21 cellular contexts compared by ENCODE assay signal in the genomic region with DNA sequence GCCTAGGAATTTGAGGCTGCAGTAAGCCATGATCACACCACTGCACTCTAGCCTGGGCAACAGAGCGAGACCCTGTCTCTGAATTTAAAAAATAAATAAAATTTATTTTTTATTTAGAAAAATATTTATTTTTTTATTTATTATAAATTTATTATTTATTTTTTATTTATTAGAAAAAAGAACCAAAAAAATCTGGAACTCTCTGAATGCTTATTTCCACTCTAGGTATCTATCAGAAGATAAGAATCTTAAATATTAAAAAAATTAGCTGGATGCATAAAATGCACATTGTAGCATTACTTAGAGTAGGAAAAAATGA.
"Had no signal": no experiment of that assay in that cellular context is flagged by ENCODE, and none has a peak within 500 bp of the region (broad histone marks: within the 10 kb centered on the region; RNA-seq: fewer than 3 reads in every experiment).

No MANE protein-coding gene starts in this region.

- H3K36me3 ChIP-seq: neural progenitor cell, neutrophil, thoracic aorta, upper lobe of right lung had no signal

- H3K27ac ChIP-seq: left ventricle myocardium inferior, neural progenitor cell, neutrophil, skin epidermis, spleen, suprapubic skin, upper lobe of right lung had no signal

- H3K9me3 ChIP-seq: left ventricle myocardium inferior, neutrophil, spleen, suprapubic skin, thoracic aorta, tibial artery, upper lobe of right lung had no signal

- H3K4me3 ChIP-seq: left ventricle myocardium inferior, lung, neural progenitor cell, skin epidermis, spleen, suprapubic skin, tibial artery, upper lobe of right lung had no signal

- FAIRE-seq: islet of Langerhans, urothelium cell line had no signal

- H3K27me3 ChIP-seq: neural progenitor cell, neutrophil, spleen, suprapubic skin, tibial artery, upper lobe of right lung had no signal

- DNase-seq: hypothalamus; immature natural killer cell; left ventricle myocardium inferior; naive B cell; natural killer cell; nephron progenitor cell; occipital lobe; right cardiac atrium; spleen; stimulated activated CD4-positive, alpha-beta T cell treated with anti-CD3 and anti-CD28 coated beads, Interleukin-4, amount 100 ng/mL, for 24 hours; stimulated activated naive CD4-positive, alpha-beta T cell; tibial artery; upper lobe of right lung had no signal

- H3K9ac ChIP-seq: neural progenitor cell had no signal

- H3K4me1 ChIP-seq: neural progenitor cell, spleen, suprapubic skin, upper lobe of right lung had no signal
